ENCODE assay signal across 16 cellular contexts in the genomic region with DNA sequence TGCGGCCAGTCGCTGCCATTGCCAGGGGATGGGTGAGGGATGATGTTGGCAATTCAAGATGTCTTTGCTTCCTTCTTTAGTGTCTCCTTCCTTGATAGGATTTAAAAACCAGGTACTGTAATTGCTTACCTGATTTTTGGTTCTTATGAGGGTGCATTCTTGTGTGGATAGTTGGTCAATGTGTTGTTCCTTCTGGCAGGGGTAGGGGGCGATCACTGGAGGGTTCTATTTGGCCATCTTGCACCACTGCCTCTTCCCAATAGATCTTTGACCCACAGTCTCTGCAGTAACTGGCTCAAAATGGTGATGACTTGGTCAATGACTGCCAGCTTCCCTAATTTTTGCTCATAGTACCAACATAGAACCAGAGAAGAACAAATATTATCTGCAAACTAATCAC.
"Had no signal": no experiment of that assay in that cellular context is flagged by ENCODE, and none has a peak within 500 bp of the region (broad histone marks: within the 10 kb centered on the region; RNA-seq: fewer than 3 reads in every experiment).

No MANE protein-coding gene starts in this region.

- H3K27ac ChIP-seq: testis, tibial nerve, upper lobe of right lung, vagina had no signal

- DNase-seq: dermis blood vessel endothelial cell; heart left ventricle; hippocampal formation; kidney glomerular epithelial cell; mucosa of descending colon; naive thymus-derived CD8-positive, alpha-beta T cell; stimulated activated CD4-positive, alpha-beta T cell treated with anti-CD3 and anti-CD28 coated beads, Interleukin-2, amount 100 ng/mL, for 24 hours; stimulated activated CD4-positive, alpha-beta T cell treated with anti-CD3 and anti-CD28 coated beads, Interleukin-4, amount 100 ng/mL, for 4 hours; stimulated activated naive B cell treated with anti-CD40 and anti-IgM and Interleukin-4, amounts not matched to agents 10 μg/mL and 1 μg/mL and 100 μg/mL, for 72 hours; stimulated activated naive CD8-positive, alpha-beta T cell treated with anti-CD3 and anti-CD28 coated beads, Interleukin-15, amount 100 ng/mL, for 72 hours; testis; upper lobe of right lung had no signal

- H3K4me3 ChIP-seq: heart left ventricle, mucosa of descending colon, testis, tibial nerve, upper lobe of right lung, vagina had no signal

- H3K27ac Mint-ChIP-seq: naive thymus-derived CD8-positive, alpha-beta T cell; stimulated activated naive B cell treated with anti-CD40 and anti-IgM and Interleukin-4, amounts not matched to agents 10 μg/mL and 1 μg/mL and 100 μg/mL, for 72 hours; stimulated activated naive CD8-positive, alpha-beta T cell treated with anti-CD3 and anti-CD28 coated beads, Interleukin-15, amount 100 ng/mL, for 72 hours had no signal

- H3K9me3 ChIP-seq: testis, upper lobe of right lung had no signal

- ATAC-seq: esophagus mucosa; mucosa of descending colon; naive thymus-derived CD8-positive, alpha-beta T cell; sciatic nerve; stimulated activated naive B cell treated with anti-CD40 and anti-IgM and Interleukin-4, amounts not matched to agents 10 μg/mL and 1 μg/mL and 100 μg/mL, for 72 hours; stimulated activated naive CD8-positive, alpha-beta T cell treated with anti-CD3 and anti-CD28 coated beads, Interleukin-15, amount 100 ng/mL, for 72 hours; upper lobe of right lung had no signal

- H3K36me3 ChIP-seq: heart left ventricle, tibial nerve, upper lobe of right lung, vagina had no signal

- H3K4me1 Mint-ChIP-seq: naive thymus-derived CD8-positive, alpha-beta T cell; stimulated activated naive B cell treated with anti-CD40 and anti-IgM and Interleukin-4, amounts not matched to agents 10 μg/mL and 1 μg/mL and 100 μg/mL, for 72 hours; stimulated activated naive CD8-positive, alpha-beta T cell treated with anti-CD3 and anti-CD28 coated beads, Interleukin-15, amount 100 ng/mL, for 72 hours had no signal

- H3K27me3 ChIP-seq: heart left ventricle, testis, tibial nerve, upper lobe of right lung, vagina had no signal

- H3K4me3 Mint-ChIP-seq: naive thymus-derived CD8-positive, alpha-beta T cell; stimulated activated naive B cell treated with anti-CD40 and anti-IgM and Interleukin-4, amounts not matched to agents 10 μg/mL and 1 μg/mL and 100 μg/mL, for 72 hours; stimulated activated naive CD8-positive, alpha-beta T cell treated with anti-CD3 and anti-CD28 coated beads, Interleukin-15, amount 100 ng/mL, for 72 hours had no signal

- H3K36me3 Mint-ChIP-seq: stimulated activated naive B cell treated with anti-CD40 and anti-IgM and Interleukin-4, amounts not matched to agents 10 μg/mL and 1 μg/mL and 100 μg/mL, for 72 hours had no signal

- H3K27me3 Mint-ChIP-seq: naive thymus-derived CD8-positive, alpha-beta T cell; stimulated activated naive B cell treated with anti-CD40 and anti-IgM and Interleukin-4, amounts not matched to agents 10 μg/mL and 1 μg/mL and 100 μg/mL, for 72 hours; stimulated activated naive CD8-positive, alpha-beta T cell treated with anti-CD3 and anti-CD28 coated beads, Interleukin-15, amount 100 ng/mL, for 72 hours had no signal
